Comparison of ENCODE assay signal across 23 cellular contexts in genomic region chr15:33313491-33313890, GRCh38. TPM values are rescaled to one million over a fixed set of nuclear protein-coding genes. Genes with fewer than 3 reads are reported as not detected.
DNase-seq lines count a peak whose midpoint lies in the region; TF ChIP-seq lines count a peak whose summit lies in the region.
"Had no signal": no experiment of that assay in that cellular context is flagged by ENCODE, and none has a peak within 500 bp of the region (broad histone marks: within the 10 kb centered on the region; RNA-seq: fewer than 3 reads in every experiment).

No MANE protein-coding gene starts in this region.

- no peak overlapping the region for H2BK120ac ChIP-seq in trophoblast cell (ENCODE audit: insufficient read depth, low read length, poor library complexity)

- CTCF ChIA-PET in RWPE1 (lab: Yijun Ruan, JAX) = interaction anchor here (0.5 to 1.2 kb wide), 3 partner anchors 16 to 387 kb away, joined by 3 to 4 read pairs (median 4); no protein-coding TSS in a partner anchor

- H3K4me3 ChIP-seq in trophoblast cell (ENCODE audit: low read depth, low read length) (no peak overlapping the region), osteoblast (ENCODE audit: insufficient read depth, low read length) (no peak overlapping the region)
- H3K4me3 ChIP-seq: GM23248, MG63, SJCRH30 had no signal

- no peak overlapping the region for H3K27ac ChIP-seq in RWPE1
- peak overlapping the region; percentile 76 for H3K27ac ChIP-seq in caudate nucleus (ENCODE audit: low read depth, low read length)
- H3K27ac ChIP-seq in trophoblast cell (ENCODE audit: low read depth, low read length) = peak overlapping the region; percentile 50
- H3K27ac ChIP-seq in osteoblast (ENCODE audit: low read depth, low read length) = no peak overlapping the region
- H3K27ac ChIP-seq: GM23248, SJCRH30 had no signal

- no peak overlapping the region for H3K18ac ChIP-seq in trophoblast cell (ENCODE audit: low read length)

- DNase-seq in Daoy (ENCODE audit: low read depth) (peak; percentile 21), RWPE1 (ENCODE audit: low spot score) (peak; percentile 83), caudate nucleus (lab: John Stamatoyannopoulos, UW) (no peak), trophoblast cell (no peak), NCI-H226 (no peak), osteoblast (ENCODE audit: insufficient read length, low spot score, missing footprints) (no peak), kidney glomerular epithelial cell (lab: John Stamatoyannopoulos, UW) (no peak), germinal center (ENCODE audit: low spot score) (no peak)
- DNase-seq: Caco-2; CD4-positive, CD25-positive, alpha-beta regulatory T cell; DND-41; GM23248; H9; HFFc6; Karpas-422; MG63; NCI-H1417; NCI-H1694 treated with DMSO at 0.1 percent for 48 hours; NCI-H2081 treated with DMSO at 0.1 percent for 48 hours; NCI-H69; SJCRH30 had no signal

- H4K20me1 ChIP-seq in osteoblast (ENCODE audit: insufficient read depth, low read length) = no peaks in the 10 kb centered on the region

- H3K79me2 ChIP-seq in trophoblast cell (ENCODE audit: control insufficient read depth, insufficient read depth, low read length, poor library complexity) (peaks cover 5% of the 10 kb centered on the region), osteoblast (ENCODE audit: insufficient read depth, low read length) (no peaks in the 10 kb centered on the region)

- H3K4me2 ChIP-seq in trophoblast cell (ENCODE audit: low read length) (peak overlapping the region; percentile 24), osteoblast (ENCODE audit: insufficient read depth, low read length) (no peak overlapping the region)

- no CpG with 5 or more reads among the region's 1 CpG for WGBS in trophoblast cell (ENCODE audit: extremely low coverage, insufficient coverage, insufficient read length)

- H3K27me3 ChIP-seq in trophoblast cell (ENCODE audit: insufficient read depth, low read length) = peaks cover 19% of the 10 kb centered on the region
- peaks cover 32% of the 10 kb centered on the region for H3K27me3 ChIP-seq in osteoblast (ENCODE audit: insufficient read depth, low read length)
- H3K27me3 ChIP-seq: SJCRH30 had no signal

- POLR2A ChIA-PET in RWPE1 (lab: Yijun Ruan, JAX; ENCODE audit: low non-redundant PET) = no interaction called here

- H2AK5ac ChIP-seq in trophoblast cell (ENCODE audit: low read length) = no peak overlapping the region

- peaks cover 12 to 13% of the 10 kb centered on the region in 2 experiments for H3K4me1 ChIP-seq in trophoblast cell (ENCODE audit: control insufficient read depth in 1 of 2, insufficient read depth in 2 of 2, low read length in 2 of 2)
- no peaks in the 10 kb centered on the region for H3K4me1 ChIP-seq in osteoblast (ENCODE audit: insufficient read depth, low read length)
- H3K4me1 ChIP-seq: Caco-2, SJCRH30 had no signal

- H2BK12ac ChIP-seq in trophoblast cell (ENCODE audit: low read length) = no peak overlapping the region

- H3K23ac ChIP-seq in trophoblast cell (ENCODE audit: low read length) = no peak overlapping the region

- no peak overlapping the region for H3K4ac ChIP-seq in trophoblast cell (ENCODE audit: low read depth, low read length)

- peaks cover 0 to 2% of the 10 kb centered on the region in 2 experiments for H3K36me3 ChIP-seq in trophoblast cell (ENCODE audit: control insufficient read depth in 1 of 2, insufficient read depth in 2 of 2, low read length in 2 of 2)
- H3K36me3 ChIP-seq in osteoblast (ENCODE audit: insufficient read depth, low read length) = no peaks in the 10 kb centered on the region
- H3K36me3 ChIP-seq: MG63, SJCRH30 had no signal

- no peak overlapping the region for H4K91ac ChIP-seq in trophoblast cell (ENCODE audit: low read depth, low read length)

- no peak overlapping the region for H2AFZ ChIP-seq in trophoblast cell (ENCODE audit: insufficient read depth, low read length, poor library complexity)
- no peak overlapping the region for H2AFZ ChIP-seq in osteoblast (ENCODE audit: low read length)
- H2AFZ ChIP-seq: GM23248 had no signal

- H4K12ac ChIP-seq in trophoblast cell (ENCODE audit: low read depth, low read length) = no peak overlapping the region

- no peak overlapping the region for H3K9ac ChIP-seq in trophoblast cell (ENCODE audit: low read length)
- H3K9ac ChIP-seq: GM23248 had no signal

- TF ChIP-seq CTCF in RWPE1 (conservative IDR thresholded peaks at IDR 0.05; ENCODE audit: low read depth) = no peak
- no peak for TF ChIP-seq CTCF in osteoblast (IDR thresholded peaks at IDR 0.05; ENCODE audit: extremely low read depth, low read depth, low read length)

- H4K8ac ChIP-seq in trophoblast cell (ENCODE audit: low read depth, low read length) = no peak overlapping the region

- H3K79me1 ChIP-seq in trophoblast cell (ENCODE audit: low read length) = peaks cover 33% of the 10 kb centered on the region

- H3K14ac ChIP-seq in trophoblast cell (ENCODE audit: low read length) = no peak overlapping the region

- H3K9me3 ChIP-seq in trophoblast cell (ENCODE audit: insufficient read depth, low read depth, low read length) = no peaks in the 10 kb centered on the region
- no peaks in the 10 kb centered on the region for H3K9me3 ChIP-seq in osteoblast (ENCODE audit: low read depth, low read length)
- H3K9me3 ChIP-seq: Caco-2, MG63, SJCRH30 had no signal

- no peak overlapping the region for H2BK5ac ChIP-seq in trophoblast cell (ENCODE audit: low read depth, low read length, poor library complexity)

RNA-seq across cellular contexts. Expression of gene RYR3, which starts 2.7 kb away (rescaled TPM):
- total RNA-seq in Daoy (2014; rRNA removed; shearing (Covaris generic)) = 0.74 and 4.7 TPM in 2 replicates
- polyA plus RNA-seq in trophoblast cell (2013) = 5.4 and 6.1 TPM in 2 replicates
- not detected in 2 replicates for total RNA-seq in osteoblast
- total RNA-seq: GM23248, HFFc6, NCI-H460 had no signal
- polyA plus RNA-seq: BJ had no signal

Comparison
In these comparisons a context has a peak if more than half of its experiments do, and no peak if none do; other contexts are left out.
1. DNase-seq: peak in Daoy (single experiment) and RWPE1 (single experiment); none in caudate nucleus (0 of 61), trophoblast cell (0 of 2), NCI-H226 (single experiment), osteoblast (single experiment), kidney glomerular epithelial cell (single experiment) and germinal center (single experiment).
2. H3K27ac ChIP-seq: peak in caudate nucleus (single experiment) and trophoblast cell (single experiment); none in RWPE1 (single experiment) and osteoblast (single experiment).